1 cellular context compared by ENCODE assay signal in the genomic region with DNA sequence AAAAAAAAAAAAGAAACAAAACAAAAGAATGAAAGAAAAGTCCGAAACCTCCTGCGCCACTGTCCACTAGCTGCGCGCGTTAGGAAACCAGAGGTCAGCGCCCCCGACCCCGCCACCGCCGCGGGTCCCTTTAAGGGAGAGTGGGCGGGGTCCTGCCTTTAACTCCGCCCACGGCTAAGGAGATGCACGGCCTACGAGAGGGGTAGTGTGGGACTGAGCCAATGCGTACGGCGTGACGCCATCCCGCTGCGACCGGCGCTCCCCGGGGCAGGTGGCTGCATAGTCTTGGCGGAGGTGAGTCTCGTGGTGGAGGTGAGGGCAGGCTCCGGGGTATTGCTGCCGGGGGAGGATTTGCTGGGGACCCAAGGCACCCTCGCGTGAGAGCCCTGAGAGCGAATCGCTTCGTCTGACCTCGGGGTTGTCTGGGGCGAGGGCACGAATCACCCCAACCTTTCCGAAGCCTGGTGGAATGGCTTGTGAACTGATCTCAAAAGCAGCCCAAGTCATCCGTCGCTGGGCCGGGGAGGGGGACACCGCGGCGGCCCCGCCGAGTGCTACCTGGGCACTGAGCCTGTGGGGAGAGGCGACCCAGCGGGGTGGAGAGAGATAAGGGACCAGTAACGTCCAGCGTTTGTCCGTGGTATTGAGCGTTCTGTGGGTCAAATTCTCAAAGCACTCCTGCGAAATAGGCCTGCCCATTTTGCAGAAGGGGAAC.
A peak's percentile ranks its signal among the peaks of the same experiment; 100 is the strongest.
TF ChIP-seq lines count a peak whose summit lies in the region.

A gene (plus strand): TSS at position 241 of the 715 bp plus-strand sequence. CDS start 1,319 bp downstream, outside the sequence.

TF ChIP-seq in HepG2, 621 proteins besides CTCF, POLR2A, EP300 and RAD21 (continued from another document and continues in another):
- TF ChIP-seq, protein P1, sequence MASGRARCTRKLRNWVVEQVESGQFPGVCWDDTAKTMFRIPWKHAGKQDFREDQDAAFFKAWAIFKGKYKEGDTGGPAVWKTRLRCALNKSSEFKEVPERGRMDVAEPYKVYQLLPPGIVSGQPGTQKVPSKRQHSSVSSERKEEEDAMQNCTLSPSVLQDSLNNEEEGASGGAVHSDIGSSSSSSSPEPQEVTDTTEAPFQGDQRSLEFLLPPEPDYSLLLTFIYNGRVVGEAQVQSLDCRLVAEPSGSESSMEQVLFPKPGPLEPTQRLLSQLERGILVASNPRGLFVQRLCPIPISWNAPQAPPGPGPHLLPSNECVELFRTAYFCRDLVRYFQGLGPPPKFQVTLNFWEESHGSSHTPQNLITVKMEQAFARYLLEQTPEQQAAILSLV (CRISPR knock-in tag; IDR thresholded peaks at IDR 0.05; ENCODE audit: borderline replicate concordance) = peak; percentile 85
- TF ChIP-seq JUN (CRISPR knock-in tag; IDR thresholded peaks at IDR 0.05) (peak; percentile 75), SMAD1 (CRISPR knock-in tag; IDR thresholded peaks at IDR 0.05; ENCODE audit: borderline replicate concordance, low read depth) (0 out of 2 replicates have a peak, but pooled peaks have one; percentile 37), ZNF552 (CRISPR knock-in tag; IDR thresholded peaks at IDR 0.05; ENCODE audit: borderline replicate concordance) (no peak), ZNF563 (CRISPR knock-in tag; IDR thresholded peaks at IDR 0.05) (0 out of 2 replicates have a peak, but pooled peaks have one; percentile 26), PCBP1 (IDR thresholded peaks at IDR 0.05; ENCODE audit: borderline replicate concordance, low read depth, low read length) (no peak), ADNP (CRISPR knock-in tag; IDR thresholded peaks at IDR 0.05) (no peak), CBX1 (IDR thresholded peaks at IDR 0.05; ENCODE audit: low read depth) (peak; percentile 62), TBX3 (IDR thresholded peaks at IDR 0.05; ENCODE audit: borderline replicate concordance) (peak; percentile 42; the same call in 1 of the 2 replicates), ZNF136 (CRISPR knock-in tag; IDR thresholded peaks at IDR 0.05; ENCODE audit: low read depth) (peak; percentile 81; the same call in 1 of the 2 replicates), SATB2 (CRISPR knock-in tag; IDR thresholded peaks at IDR 0.05) (no peak), GABPB1 (CRISPR knock-in tag; IDR thresholded peaks at IDR 0.05) (peak; percentile 86), ZNF430 (CRISPR knock-in tag; IDR thresholded peaks at IDR 0.05) (peak; percentile 47; the same call in 1 of the 2 replicates), NFATC3 (CRISPR knock-in tag; IDR thresholded peaks at IDR 0.05) (peak; percentile 79; the same call in 1 of the 2 replicates), ZMYM2 (CRISPR knock-in tag; IDR thresholded peaks at IDR 0.05) (peak; percentile 59; the same call in 1 of the 2 replicates), RARG (CRISPR knock-in tag; IDR thresholded peaks at IDR 0.05; ENCODE audit: low read depth) (no peak; the same call in 1 of the 2 replicates), CBX5 (CRISPR knock-in tag; IDR thresholded peaks at IDR 0.05; ENCODE audit: borderline replicate concordance) (peak; percentile 81; the same call in 1 of the 2 replicates), TMF1 (CRISPR knock-in tag; IDR thresholded peaks at IDR 0.05; ENCODE audit: low read depth) (0 out of 2 replicates have a peak, but pooled peaks have one; percentile 72), SP5 (CRISPR knock-in tag; IDR thresholded peaks at IDR 0.05; ENCODE audit: borderline replicate concordance, low read depth) (0 out of 2 replicates have a peak, but pooled peaks have one; percentile 25), MXI1 (IDR thresholded peaks at IDR 0.05; ENCODE audit: borderline replicate concordance, low read depth, low read length) (peak; percentile 88; the same call in 1 of the 3 replicates), RAD51 (IDR thresholded peaks at IDR 0.05; ENCODE audit: borderline replicate concordance) (no peak), TEAD3 (CRISPR knock-in tag; optimal IDR thresholded peaks at IDR 0.05; ENCODE audit: borderline replicate concordance) (peak; percentile 64), ARNTL (CRISPR knock-in tag; IDR thresholded peaks at IDR 0.05) (peak; percentile 70), ELF4 (CRISPR knock-in tag; IDR thresholded peaks at IDR 0.05; ENCODE audit: borderline replicate concordance) (no peak), NR2F2 (IDR thresholded peaks at IDR 0.05; ENCODE audit: borderline replicate concordance, low read depth) (peak; percentile 75; the same call in 1 of the 2 replicates), ZNF709 (CRISPR knock-in tag; IDR thresholded peaks at IDR 0.05) (no peak)
- TF ChIP-seq, protein P2, sequence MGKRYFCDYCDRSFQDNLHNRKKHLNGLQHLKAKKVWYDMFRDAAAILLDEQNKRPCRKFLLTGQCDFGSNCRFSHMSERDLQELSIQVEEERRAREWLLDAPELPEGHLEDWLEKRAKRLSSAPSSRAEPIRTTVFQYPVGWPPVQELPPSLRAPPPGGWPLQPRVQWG (CRISPR knock-in tag; IDR thresholded peaks at IDR 0.05; ENCODE audit: borderline replicate concordance, low read depth) = no peak
- TF ChIP-seq, protein P3, sequence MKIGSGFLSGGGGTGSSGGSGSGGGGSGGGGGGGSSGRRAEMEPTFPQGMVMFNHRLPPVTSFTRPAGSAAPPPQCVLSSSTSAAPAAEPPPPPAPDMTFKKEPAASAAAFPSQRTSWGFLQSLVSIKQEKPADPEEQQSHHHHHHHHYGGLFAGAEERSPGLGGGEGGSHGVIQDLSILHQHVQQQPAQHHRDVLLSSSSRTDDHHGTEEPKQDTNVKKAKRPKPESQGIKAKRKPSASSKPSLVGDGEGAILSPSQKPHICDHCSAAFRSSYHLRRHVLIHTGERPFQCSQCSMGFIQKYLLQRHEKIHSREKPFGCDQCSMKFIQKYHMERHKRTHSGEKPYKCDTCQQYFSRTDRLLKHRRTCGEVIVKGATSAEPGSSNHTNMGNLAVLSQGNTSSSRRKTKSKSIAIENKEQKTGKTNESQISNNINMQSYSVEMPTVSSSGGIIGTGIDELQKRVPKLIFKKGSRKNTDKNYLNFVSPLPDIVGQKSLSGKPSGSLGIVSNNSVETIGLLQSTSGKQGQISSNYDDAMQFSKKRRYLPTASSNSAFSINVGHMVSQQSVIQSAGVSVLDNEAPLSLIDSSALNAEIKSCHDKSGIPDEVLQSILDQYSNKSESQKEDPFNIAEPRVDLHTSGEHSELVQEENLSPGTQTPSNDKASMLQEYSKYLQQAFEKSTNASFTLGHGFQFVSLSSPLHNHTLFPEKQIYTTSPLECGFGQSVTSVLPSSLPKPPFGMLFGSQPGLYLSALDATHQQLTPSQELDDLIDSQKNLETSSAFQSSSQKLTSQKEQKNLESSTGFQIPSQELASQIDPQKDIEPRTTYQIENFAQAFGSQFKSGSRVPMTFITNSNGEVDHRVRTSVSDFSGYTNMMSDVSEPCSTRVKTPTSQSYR (CRISPR knock-in tag; IDR thresholded peaks at IDR 0.05; ENCODE audit: borderline replicate concordance) = peak; percentile 40; the same call in 1 of the 2 replicates
- TF ChIP-seq, protein P4, sequence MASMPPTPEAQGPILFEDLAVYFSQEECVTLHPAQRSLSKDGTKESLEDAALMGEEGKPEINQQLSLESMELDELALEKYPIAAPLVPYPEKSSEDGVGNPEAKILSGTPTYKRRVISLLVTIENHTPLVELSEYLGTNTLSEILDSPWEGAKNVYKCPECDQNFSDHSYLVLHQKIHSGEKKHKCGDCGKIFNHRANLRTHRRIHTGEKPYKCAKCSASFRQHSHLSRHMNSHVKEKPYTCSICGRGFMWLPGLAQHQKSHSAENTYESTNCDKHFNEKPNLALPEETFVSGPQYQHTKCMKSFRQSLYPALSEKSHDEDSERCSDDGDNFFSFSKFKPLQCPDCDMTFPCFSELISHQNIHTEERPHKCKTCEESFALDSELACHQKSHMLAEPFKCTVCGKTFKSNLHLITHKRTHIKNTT (CRISPR knock-in tag; IDR thresholded peaks at IDR 0.05) = no peak
- TF ChIP-seq, protein P5, sequence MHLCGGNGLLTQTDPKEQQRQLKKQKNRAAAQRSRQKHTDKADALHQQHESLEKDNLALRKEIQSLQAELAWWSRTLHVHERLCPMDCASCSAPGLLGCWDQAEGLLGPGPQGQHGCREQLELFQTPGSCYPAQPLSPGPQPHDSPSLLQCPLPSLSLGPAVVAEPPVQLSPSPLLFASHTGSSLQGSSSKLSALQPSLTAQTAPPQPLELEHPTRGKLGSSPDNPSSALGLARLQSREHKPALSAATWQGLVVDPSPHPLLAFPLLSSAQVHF (CRISPR knock-in tag; IDR thresholded peaks at IDR 0.05) = no peak
- TF ChIP-seq, protein P6, sequence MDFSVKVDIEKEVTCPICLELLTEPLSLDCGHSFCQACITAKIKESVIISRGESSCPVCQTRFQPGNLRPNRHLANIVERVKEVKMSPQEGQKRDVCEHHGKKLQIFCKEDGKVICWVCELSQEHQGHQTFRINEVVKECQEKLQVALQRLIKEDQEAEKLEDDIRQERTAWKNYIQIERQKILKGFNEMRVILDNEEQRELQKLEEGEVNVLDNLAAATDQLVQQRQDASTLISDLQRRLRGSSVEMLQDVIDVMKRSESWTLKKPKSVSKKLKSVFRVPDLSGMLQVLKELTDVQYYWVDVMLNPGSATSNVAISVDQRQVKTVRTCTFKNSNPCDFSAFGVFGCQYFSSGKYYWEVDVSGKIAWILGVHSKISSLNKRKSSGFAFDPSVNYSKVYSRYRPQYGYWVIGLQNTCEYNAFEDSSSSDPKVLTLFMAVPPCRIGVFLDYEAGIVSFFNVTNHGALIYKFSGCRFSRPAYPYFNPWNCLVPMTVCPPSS (IDR thresholded peaks at IDR 0.05) = no peak
- TF ChIP-seq, protein P7, sequence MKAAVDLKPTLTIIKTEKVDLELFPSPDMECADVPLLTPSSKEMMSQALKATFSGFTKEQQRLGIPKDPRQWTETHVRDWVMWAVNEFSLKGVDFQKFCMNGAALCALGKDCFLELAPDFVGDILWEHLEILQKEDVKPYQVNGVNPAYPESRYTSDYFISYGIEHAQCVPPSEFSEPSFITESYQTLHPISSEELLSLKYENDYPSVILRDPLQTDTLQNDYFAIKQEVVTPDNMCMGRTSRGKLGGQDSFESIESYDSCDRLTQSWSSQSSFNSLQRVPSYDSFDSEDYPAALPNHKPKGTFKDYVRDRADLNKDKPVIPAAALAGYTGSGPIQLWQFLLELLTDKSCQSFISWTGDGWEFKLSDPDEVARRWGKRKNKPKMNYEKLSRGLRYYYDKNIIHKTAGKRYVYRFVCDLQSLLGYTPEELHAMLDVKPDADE (CRISPR knock-in tag; IDR thresholded peaks at IDR 0.05) = no peak
- TF ChIP-seq, protein P8, sequence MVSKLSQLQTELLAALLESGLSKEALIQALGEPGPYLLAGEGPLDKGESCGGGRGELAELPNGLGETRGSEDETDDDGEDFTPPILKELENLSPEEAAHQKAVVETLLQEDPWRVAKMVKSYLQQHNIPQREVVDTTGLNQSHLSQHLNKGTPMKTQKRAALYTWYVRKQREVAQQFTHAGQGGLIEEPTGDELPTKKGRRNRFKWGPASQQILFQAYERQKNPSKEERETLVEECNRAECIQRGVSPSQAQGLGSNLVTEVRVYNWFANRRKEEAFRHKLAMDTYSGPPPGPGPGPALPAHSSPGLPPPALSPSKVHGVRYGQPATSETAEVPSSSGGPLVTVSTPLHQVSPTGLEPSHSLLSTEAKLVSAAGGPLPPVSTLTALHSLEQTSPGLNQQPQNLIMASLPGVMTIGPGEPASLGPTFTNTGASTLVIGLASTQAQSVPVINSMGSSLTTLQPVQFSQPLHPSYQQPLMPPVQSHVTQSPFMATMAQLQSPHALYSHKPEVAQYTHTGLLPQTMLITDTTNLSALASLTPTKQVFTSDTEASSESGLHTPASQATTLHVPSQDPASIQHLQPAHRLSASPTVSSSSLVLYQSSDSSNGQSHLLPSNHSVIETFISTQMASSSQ (IDR thresholded peaks at IDR 0.05; ENCODE audit: low read depth) = no peak
- TF ChIP-seq, protein P8 (CRISPR knock-in tag; IDR thresholded peaks at IDR 0.05; ENCODE audit: borderline replicate concordance) = peak; percentile 40; the same call in 1 of the 2 replicates
- TF ChIP-seq, protein P9, sequence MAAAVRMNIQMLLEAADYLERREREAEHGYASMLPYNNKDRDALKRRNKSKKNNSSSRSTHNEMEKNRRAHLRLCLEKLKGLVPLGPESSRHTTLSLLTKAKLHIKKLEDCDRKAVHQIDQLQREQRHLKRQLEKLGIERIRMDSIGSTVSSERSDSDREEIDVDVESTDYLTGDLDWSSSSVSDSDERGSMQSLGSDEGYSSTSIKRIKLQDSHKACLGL (CRISPR knock-in tag; IDR thresholded peaks at IDR 0.05) = peak; percentile 92; the same call in 1 of the 2 replicates
- TF ChIP-seq, protein P10, sequence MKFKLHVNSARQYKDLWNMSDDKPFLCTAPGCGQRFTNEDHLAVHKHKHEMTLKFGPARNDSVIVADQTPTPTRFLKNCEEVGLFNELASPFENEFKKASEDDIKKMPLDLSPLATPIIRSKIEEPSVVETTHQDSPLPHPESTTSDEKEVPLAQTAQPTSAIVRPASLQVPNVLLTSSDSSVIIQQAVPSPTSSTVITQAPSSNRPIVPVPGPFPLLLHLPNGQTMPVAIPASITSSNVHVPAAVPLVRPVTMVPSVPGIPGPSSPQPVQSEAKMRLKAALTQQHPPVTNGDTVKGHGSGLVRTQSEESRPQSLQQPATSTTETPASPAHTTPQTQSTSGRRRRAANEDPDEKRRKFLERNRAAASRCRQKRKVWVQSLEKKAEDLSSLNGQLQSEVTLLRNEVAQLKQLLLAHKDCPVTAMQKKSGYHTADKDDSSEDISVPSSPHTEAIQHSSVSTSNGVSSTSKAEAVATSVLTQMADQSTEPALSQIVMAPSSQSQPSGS (CRISPR knock-in tag; IDR thresholded peaks at IDR 0.05) = peak; percentile 55
- TF ChIP-seq, protein P11, sequence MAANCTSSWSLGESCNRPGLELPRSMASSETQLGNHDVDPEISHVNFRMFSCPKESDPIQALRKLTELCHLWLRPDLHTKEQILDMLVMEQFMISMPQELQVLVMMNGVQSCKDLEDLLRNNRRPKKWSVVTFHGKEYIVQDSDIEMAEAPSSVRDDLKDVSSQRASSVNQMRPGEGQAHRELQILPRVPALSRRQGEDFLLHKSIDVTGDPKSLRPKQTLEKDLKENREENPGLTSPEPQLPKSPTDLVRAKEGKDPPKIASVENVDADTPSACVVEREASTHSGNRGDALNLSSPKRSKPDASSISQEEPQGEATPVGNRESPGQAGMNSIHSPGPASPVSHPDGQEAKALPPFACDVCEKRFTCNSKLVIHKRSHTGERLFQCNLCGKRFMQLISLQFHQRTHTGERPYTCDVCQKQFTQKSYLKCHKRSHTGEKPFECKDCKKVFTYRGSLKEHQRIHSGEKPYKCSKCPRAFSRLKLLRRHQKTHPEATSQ (CRISPR knock-in tag; IDR thresholded peaks at IDR 0.05; ENCODE audit: borderline replicate concordance) = no peak; the same call in 1 of the 2 replicates
- TF ChIP-seq, protein P12, sequence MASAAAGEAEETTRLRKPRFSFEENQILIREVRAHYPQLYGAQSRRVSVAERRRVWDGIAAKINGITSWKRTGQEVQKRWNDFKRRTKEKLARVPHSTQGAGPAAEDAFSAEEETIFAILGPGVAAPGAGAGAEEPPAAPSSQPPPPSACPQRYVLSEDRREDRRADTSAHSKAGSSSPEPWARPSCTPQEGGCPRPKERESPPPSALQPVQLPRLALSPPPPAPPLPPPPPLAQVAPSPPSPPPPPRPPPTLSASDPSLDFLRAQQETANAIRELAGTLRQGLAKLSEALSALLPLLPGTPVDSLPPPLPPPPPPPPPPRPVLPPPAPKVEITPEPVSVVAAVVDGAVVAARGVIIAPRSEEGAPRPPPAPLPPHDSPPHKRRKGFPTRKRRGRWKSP (CRISPR knock-in tag; IDR thresholded peaks at IDR 0.05) = no peak
